25 cellular contexts compared by ENCODE assay signal in the genomic region with DNA sequence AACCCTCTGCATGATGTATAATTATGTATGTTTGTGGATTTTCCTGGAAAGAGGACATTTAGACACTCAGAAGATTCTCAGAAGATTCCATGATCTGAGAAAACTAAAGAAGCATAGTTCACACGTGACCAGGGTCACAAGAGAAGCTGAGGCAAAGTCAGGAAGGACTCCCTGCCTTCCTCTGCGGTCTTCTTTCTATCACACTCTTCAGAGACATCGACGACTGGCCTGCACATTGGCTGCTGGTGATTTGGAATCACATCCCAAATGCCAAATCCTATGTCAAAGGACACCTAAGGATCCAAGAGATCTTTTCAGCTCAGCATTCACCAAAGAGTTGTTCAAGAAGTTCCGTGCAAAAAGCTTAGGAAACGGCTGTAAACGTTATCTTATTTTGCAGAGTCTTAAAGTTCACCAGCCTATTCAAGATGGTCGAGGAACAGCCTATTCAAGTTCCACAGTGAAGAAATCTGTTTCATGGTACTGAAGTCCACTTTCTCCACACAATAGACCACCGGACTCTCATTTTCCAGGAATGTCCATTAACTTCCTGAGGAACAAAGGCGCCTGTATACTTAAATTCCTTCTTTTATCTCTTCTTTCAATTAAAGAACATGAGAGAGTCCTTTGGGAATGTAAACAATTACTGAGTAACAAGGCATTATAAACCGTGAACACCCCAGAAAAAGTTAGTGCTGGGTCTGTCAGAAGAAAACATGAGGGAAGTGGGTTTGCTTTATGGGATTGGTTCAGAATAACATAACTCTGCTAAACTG. TPM values are rescaled to one million over a fixed set of nuclear protein-coding genes. Genes with fewer than 3 reads are reported as not detected.
DNase-seq lines count a peak whose midpoint lies in the region; ATAC-seq, FAIRE-seq and TF ChIP-seq lines count a peak whose summit lies in the region.
"Had no signal": no experiment of that assay in that cellular context is flagged by ENCODE, and none has a peak within 500 bp of the region (broad histone marks: within the 10 kb centered on the region; RNA-seq: fewer than 3 reads in every experiment).

No MANE protein-coding gene starts in this region.

- intact Hi-C loops in endothelial cell of umbilical vein (cut with micrococcal nuclease): loop anchor here (1.0 kb wide), 1 partner anchor 17 kb away; no protein-coding TSS in a partner anchor
- intact Hi-C loops in uterus (cut with DNase I; ENCODE audit: low total_unique reads): no loop called here
- intact Hi-C loops in body of pancreas (cut with DNase I): no loop called here

- H3K27ac ChIP-seq in endothelial cell of umbilical vein (ENCODE audit: insufficient read depth, low read depth, low read length): peak overlapping the region; percentile 90
- H3K27ac ChIP-seq in uterus: peak overlapping the region; percentile 32 to 65
- no peak overlapping the region for H3K27ac ChIP-seq in body of pancreas
- H3K27ac ChIP-seq: BLaER1, skin epidermis had no signal

- peak overlapping the region; percentile 32 for H3K9ac ChIP-seq in endothelial cell of umbilical vein (replicated peaks; ENCODE audit: extremely low read depth, insufficient read depth, low read length)
- H3K9ac ChIP-seq: BLaER1 had no signal

- POLR2A ChIA-PET in endothelial cell of umbilical vein (lab: Charles Lee): no interaction called here

- ATAC-seq in activated CD4-positive, CD25-positive, alpha-beta regulatory T cell treated with anti-CD3 and anti-CD28 coated beads, Interleukin-2, amount 50 U/mL, for 24 hours: no peak
- ATAC-seq in body of pancreas: no peak
- ATAC-seq: activated CD8-positive, alpha-beta T cell treated with anti-CD3 and anti-CD28 coated beads, Interleukin-2, amount 10 ng/mL, durations not matched to agents 7 days and 5 days; stimulated activated naive B cell treated with anti-CD40 and anti-IgM and Interleukin-4, amounts not matched to agents 10 μg/mL and 1 μg/mL and 100 μg/mL, for 72 hours had no signal

- TF ChIP-seq CTCF in endothelial cell of umbilical vein (IDR thresholded peaks at IDR 0.05; ENCODE audit: extremely low read depth in 1 of 2, insufficient read depth in 1 of 2, low read depth in 1 of 2, low read length in 2 of 2) (no peak), uterus (IDR thresholded peaks at IDR 0.05) (no peak), body of pancreas (IDR thresholded peaks at IDR 0.05) (no peak)

- TF ChIP-seq POLR2A in endothelial cell of umbilical vein (IDR thresholded peaks at IDR 0.05; ENCODE audit: low read depth, low read length): no peak
- no peak for TF ChIP-seq POLR2A in uterus (IDR thresholded peaks at IDR 0.05)
- TF ChIP-seq POLR2A in body of pancreas (IDR thresholded peaks at IDR 0.05): no peak

- dilution Hi-C loops in endothelial cell of umbilical vein (cut with MboI; ENCODE audit: extremely low pct_ligation_motif_present, low sequenced_read_pairs): no loop called here

- no peaks in the 10 kb centered on the region for H3K27me3 ChIP-seq in endothelial cell of umbilical vein (ENCODE audit: control insufficient read depth in 2 of 2, insufficient read depth in 2 of 2, low read length in 2 of 2)
- no peaks in the 10 kb centered on the region for H3K27me3 ChIP-seq in uterus
- H3K27me3 ChIP-seq in body of pancreas: no peaks in the 10 kb centered on the region
- H3K27me3 ChIP-seq: BLaER1, esophagus squamous epithelium had no signal

- peak overlapping the region; percentile 79 for H2AFZ ChIP-seq in endothelial cell of umbilical vein (ENCODE audit: low read depth, low read length)

- 75 to 79% methylated on average over 11 of the region's 11 CpGs for WGBS in body of pancreas, 2 donors

- H3K4me1 ChIP-seq in endothelial cell of umbilical vein (ENCODE audit: control insufficient read depth, extremely low read depth, insufficient read depth, low read length) (peaks cover 30% of the 10 kb centered on the region), uterus (no peaks in the 10 kb centered on the region), body of pancreas (peaks cover 20% of the 10 kb centered on the region)

- H3K4me2 ChIP-seq in endothelial cell of umbilical vein (ENCODE audit: insufficient read depth, low read length): peak overlapping the region; percentile 42
- H3K4me2 ChIP-seq: BLaER1 had no signal

- BruUV-seq in endothelial cell of umbilical vein (replicated peaks; lab: Mats Ljungman, UMichigan): TSS peak; percentile 40

- CTCF ChIA-PET in endothelial cell of umbilical vein (lab: Charles Lee): no interaction called here

- H3K9me1 ChIP-seq in endothelial cell of umbilical vein (replicated peaks; ENCODE audit: control insufficient read depth, extremely low read depth, insufficient read depth, low read length): no peaks in the 10 kb centered on the region

- H4K20me1 ChIP-seq in endothelial cell of umbilical vein (replicated peaks; ENCODE audit: control insufficient read depth, extremely low read depth, insufficient read depth, low read length): no peaks in the 10 kb centered on the region
- H4K20me1 ChIP-seq: BLaER1 had no signal

- no peaks in the 10 kb centered on the region for H3K9me3 ChIP-seq in endothelial cell of umbilical vein (replicated peaks; ENCODE audit: control insufficient read depth, insufficient read depth, low read length)
- no peaks in the 10 kb centered on the region for H3K9me3 ChIP-seq in uterus
- no peaks in the 10 kb centered on the region for H3K9me3 ChIP-seq in body of pancreas
- H3K9me3 ChIP-seq: BLaER1, esophagus squamous epithelium had no signal

- no peaks in the 10 kb centered on the region for H3K36me3 ChIP-seq in endothelial cell of umbilical vein (ENCODE audit: control insufficient read depth in 2 of 2, extremely low read depth in 1 of 2, insufficient read depth in 2 of 2, low read length in 2 of 2)
- H3K36me3 ChIP-seq in uterus: no peaks in the 10 kb centered on the region
- no peaks in the 10 kb centered on the region for H3K36me3 ChIP-seq in body of pancreas (replicated peaks in 1 of 2; ENCODE audit: insufficient read depth in 1 of 2, low read depth in 2 of 2)
- H3K36me3 ChIP-seq: BLaER1, esophagus squamous epithelium had no signal

- H3K79me2 ChIP-seq in endothelial cell of umbilical vein (ENCODE audit: control insufficient read depth, insufficient read depth, low read length): no peaks in the 10 kb centered on the region

- H3K4me3 ChIP-seq in endothelial cell of umbilical vein (replicated peaks in 1 of 3; ENCODE audit: insufficient read depth in 1 of 3, low read depth in 1 of 3, low read length in 3 of 3): no peak overlapping the region
- no peak overlapping the region for H3K4me3 ChIP-seq in uterus
- no peak overlapping the region for H3K4me3 ChIP-seq in body of pancreas
- H3K4me3 ChIP-seq: BLaER1, esophagus squamous epithelium, skin epidermis had no signal

- DNase-seq in EH (ENCODE audit: low read depth): peak; percentile 88
- DNase-seq in RPMI7951 (ENCODE audit: low read depth): peak; percentile 17
- peak; percentile 42 for DNase-seq in endothelial cell of umbilical vein (ENCODE audit: low read depth, low spot score)
- no peak for DNase-seq in uterus
- no peak for DNase-seq in NCI-H748 treated with DMSO at 0.1 percent for 48 hours (lab: John Stamatoyannopoulos, UW)
- no peak for DNase-seq in body of pancreas
- DNase-seq: activated B cell treated with CpG ODN at 0.5 μM for 24 hours; activated CD8-positive, alpha-beta T cell treated with anti-CD3 and anti-CD28 coated beads, Interleukin-2, amount 10 ng/mL, durations not matched to agents 7 days and 5 days; activated naive CD4-positive, alpha-beta T cell treated with Interleukin-2 at 50 U/mL for 16 hours; activated T-cell treated with anti-CD3 and anti-CD28 coated beads, Interleukin-2, amount 50 U/mL, for 1 hour; effector CD8-positive, alpha-beta T cell; esophagus squamous epithelium; GDM1; HCEC 1CT; KBM-7; NCI-H1436 treated with DMSO at 0.1 percent for 48 hours; NCI-H2171; NCI-H526; nucleus accumbens; stimulated activated CD4-positive, alpha-beta T cell treated with anti-CD3 and anti-CD28 coated beads, Interleukin-2, amount 100 ng/mL, for 24 hours; stimulated activated naive B cell treated with anti-CD40 and anti-IgM and Interleukin-4, amounts not matched to agents 10 μg/mL and 1 μg/mL and 100 μg/mL, for 72 hours; T1000 had no signal

- peak; percentile 64 for FAIRE-seq in endothelial cell of umbilical vein (lab: Jason Lieb, UNC)

TF ChIP-seq in endothelial cell of umbilical vein, 7 proteins besides CTCF, POLR2A, EP300 and RAD21:
- TF ChIP-seq FOS (IDR thresholded peaks at IDR 0.05; ENCODE audit: borderline replicate concordance, insufficient read depth, low read length) (no peak), GATA2 (IDR thresholded peaks at IDR 0.05; ENCODE audit: insufficient read depth, insufficient read length, low read depth, low read length) (peak; percentile 22), JUN (IDR thresholded peaks at IDR 0.05; ENCODE audit: borderline replicate concordance, insufficient read depth, insufficient read length, low read depth) (peak; percentile 58), EZH2 (IDR thresholded peaks at IDR 0.05; ENCODE audit: borderline replicate concordance, low read depth, low read length, severe bottlenecking) (no peak), MYC (IDR thresholded peaks at IDR 0.05; ENCODE audit: low read depth, low read length) (no peak)
- TF ChIP-seq, protein P1, sequence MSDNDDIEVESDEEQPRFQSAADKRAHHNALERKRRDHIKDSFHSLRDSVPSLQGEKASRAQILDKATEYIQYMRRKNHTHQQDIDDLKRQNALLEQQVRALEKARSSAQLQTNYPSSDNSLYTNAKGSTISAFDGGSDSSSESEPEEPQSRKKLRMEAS (IDR thresholded peaks at IDR 0.05; ENCODE audit: insufficient read depth, insufficient read length): no peak

RNA-seq across cellular contexts. Expression of gene IGF1, which starts 42.1 kb away (rescaled TPM):
- total RNA-seq in RPMI7951 (2014; rRNA removed; shearing (Covaris generic)): not detected in 2 replicates
- total RNA-seq in endothelial cell of umbilical vein: 0.85 TPM in 1 of 2 replicates, not detected in the other
- polyA plus RNA-seq in endothelial cell of umbilical vein: 0.10 and 0.73 TPM in 2 replicates
- polyA plus RNA-seq in endothelial cell of umbilical vein (2011; cell fraction: cytosol; rRNA removed): 0.03 and 0.17 TPM in 2 replicates
- 0.09 and 0.78 TPM in 2 replicates for polyA plus RNA-seq in endothelial cell of umbilical vein (2011; cell fraction: nucleus; rRNA removed)
- polyA plus RNA-seq in endothelial cell of umbilical vein (2012): not detected in 2 replicates
- polyA minus RNA-seq in endothelial cell of umbilical vein: 1.1 TPM in 1 of 2 replicates, not detected in the other
- not detected for polyA minus RNA-seq in endothelial cell of umbilical vein (2011; cell fraction: cytosol; rRNA and poly(A)+ RNA removed)
- 0.87 and 0.91 TPM in 2 replicates for polyA minus RNA-seq in endothelial cell of umbilical vein (2011; cell fraction: nucleus; rRNA and poly(A)+ RNA removed)
- total RNA-seq in uterus: 100 to 1,000 TPM in 1 of 4 donors, 10 to 100 TPM in 2, 1 to 10 TPM in 1; 3.6 to 161 (median 33.9) TPM
- 10 to 100 TPM; 15.8 to 44.8 TPM for total RNA-seq in body of pancreas
- total RNA-seq: activated B cell treated with CpG ODN at 0.5 μM for 24 hours had no signal

Comparison
In these comparisons a context has a peak if more than half of its experiments do, and no peak if none do; other contexts are left out.
1. DNase-seq: peak in EH (single experiment), RPMI7951 (single experiment) and endothelial cell of umbilical vein (single experiment); none in uterus (0 of 2), NCI-H748 treated with DMSO at 0.1 percent for 48 hours (single experiment) and body of pancreas (0 of 4).
2. H3K27ac ChIP-seq: peak in endothelial cell of umbilical vein (single experiment) and uterus (2 of 2); none in body of pancreas (0 of 4).